Comparison of ENCODE assay signal across 15 cellular contexts in the genomic region with DNA sequence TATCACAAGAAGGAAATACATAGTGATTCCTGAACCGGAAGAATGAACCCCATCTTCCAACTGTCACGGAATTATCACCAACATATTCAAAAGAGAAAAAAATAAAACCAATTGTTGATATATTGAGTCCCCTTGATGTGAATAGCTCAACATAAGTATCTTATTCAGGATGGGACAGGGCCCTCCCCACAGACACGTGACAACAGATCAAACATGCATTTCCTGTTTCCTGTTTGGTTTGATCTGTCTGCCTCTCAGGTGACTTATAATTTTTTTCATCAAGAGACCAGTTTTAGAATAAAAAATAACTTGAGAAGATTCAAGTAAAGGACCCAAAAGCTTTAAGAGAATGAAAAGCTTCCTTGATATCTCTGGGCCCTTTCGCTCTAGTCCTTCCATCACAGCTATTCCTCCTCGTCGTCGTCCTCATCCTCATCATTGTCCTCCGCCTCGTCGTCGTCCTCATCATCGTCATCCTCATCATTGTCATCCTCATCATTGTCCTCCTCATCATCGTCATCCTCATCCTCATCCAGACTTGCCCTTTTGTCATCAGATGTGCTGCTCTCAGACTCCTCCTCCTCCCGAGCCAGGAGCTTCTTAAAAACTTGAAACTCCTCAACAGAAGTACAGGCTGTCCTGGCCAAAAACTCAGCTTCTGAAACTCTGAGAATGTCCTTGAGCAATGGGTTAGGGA. TPM values are rescaled to one million over a fixed set of nuclear protein-coding genes. Genes with fewer than 3 reads are reported as not detected.
DNase-seq lines count a peak whose midpoint lies in the region; ATAC-seq and TF ChIP-seq lines count a peak whose summit lies in the region.
"Had no signal": no experiment of that assay in that cellular context is flagged by ENCODE, and none has a peak within 500 bp of the region (broad histone marks: within the 10 kb centered on the region; RNA-seq: fewer than 3 reads in every experiment).

No MANE protein-coding gene starts in this region.

- no peaks in the 10 kb centered on the region for H3K27me3 ChIP-seq in spleen (replicated peaks in 1 of 7)
- H3K27me3 ChIP-seq in tibial nerve: no peaks in the 10 kb centered on the region

- intact Hi-C loops in activated CD4-positive, alpha-beta T cell treated with anti-CD3 and anti-CD28 coated beads for 36 hours (cut with DNase I, micrococcal nuclease): no loop called here
- intact Hi-C loops in spleen (cut with DNase I; ENCODE audit: low total_unique reads): no loop called here

- H3K27ac ChIP-seq in spleen (peak overlapping the region in 7 of 8 donors; percentile 16 to 52 (median 32)), tibial nerve (no peak overlapping the region), substantia nigra (ENCODE audit: low read depth, low read length, poor library complexity, severe bottlenecking) (no peak overlapping the region)
- H3K27ac ChIP-seq: psoas muscle, thoracic aorta had no signal

- H3K4me1 ChIP-seq in spleen: peaks cover 20 to 82% (median 55%) of the 10 kb centered on the region in 6 donors
- peaks cover 0 to 33% (median 2%) of the 10 kb centered on the region in 4 donors for H3K4me1 ChIP-seq in tibial nerve

- no peaks in the 10 kb centered on the region for H3K9me3 Mint-ChIP-seq in activated CD4-positive, alpha-beta T cell treated with anti-CD3 and anti-CD28 coated beads for 36 hours (ENCODE audit: low read depth)
- no peaks in the 10 kb centered on the region for H3K9me3 Mint-ChIP-seq in activated naive CD8-positive, alpha-beta T cell (ENCODE audit: low read depth)

- 79 to 84% (median 81%) methylated on average over 14 of the region's 14 CpGs for WGBS in spleen, 5 donors
- WGBS in tibial nerve, 2 donors: 83 to 88% methylated on average over 14 of the region's 14 CpGs

- H3K4me3 ChIP-seq in spleen: no peak overlapping the region
- H3K4me3 ChIP-seq in tibial nerve: no peak overlapping the region
- H3K4me3 ChIP-seq: psoas muscle, thoracic aorta had no signal

- H3K27ac Mint-ChIP-seq in activated CD4-positive, alpha-beta T cell treated with anti-CD3 and anti-CD28 coated beads for 36 hours: peak overlapping the region; percentile 85
- peak overlapping the region; percentile 92 for H3K27ac Mint-ChIP-seq in activated naive CD8-positive, alpha-beta T cell

- no peaks in the 10 kb centered on the region for H3K27me3 Mint-ChIP-seq in activated CD4-positive, alpha-beta T cell treated with anti-CD3 and anti-CD28 coated beads for 36 hours
- H3K27me3 Mint-ChIP-seq in activated naive CD8-positive, alpha-beta T cell: no peaks in the 10 kb centered on the region

- TF ChIP-seq CTCF in spleen (IDR thresholded peaks at IDR 0.05 in 8 of 11, conservative IDR thresholded peaks at IDR 0.05 in 3 of 11) (no peak), tibial nerve (IDR thresholded peaks at IDR 0.05) (no peak)

- peak; percentile 42 for DNase-seq in activated CD4-positive, alpha-beta T cell treated with anti-CD3 and anti-CD28 coated beads for 36 hours
- DNase-seq in activated CD4-positive, alpha-beta T cell treated with anti-CD3 and anti-CD28 coated beads for 48 hours: no peak
- peak in 3 of 5 experiments; percentile 58 to 80 (median 64) for DNase-seq in T-helper 2 cell
- no peak for DNase-seq in spleen
- no peak for DNase-seq in GM19240 (ENCODE audit: insufficient read length, low spot score)
- no peak for DNase-seq in tibial nerve (ENCODE audit: low spot score in 2 of 2)
- DNase-seq in substantia nigra (lab: John Stamatoyannopoulos, UW): no peak
- DNase-seq: caudate nucleus, NCI-H146, NCI-H748 treated with DMSO at 0.1 percent for 48 hours, psoas muscle had no signal

- POLR2A ChIA-PET in activated CD4-positive, alpha-beta T cell treated with anti-CD3 and anti-CD28 coated beads for 36 hours (lab: Charles Lee): interaction anchor here (0.7 kb wide), 1 partner anchor 296 kb away, joined by 3 read pairs; no protein-coding TSS in a partner anchor

- H3K4me3 Mint-ChIP-seq in activated CD4-positive, alpha-beta T cell treated with anti-CD3 and anti-CD28 coated beads for 36 hours: no peak overlapping the region
- H3K4me3 Mint-ChIP-seq in activated naive CD8-positive, alpha-beta T cell: peak overlapping the region; percentile 69

- TF ChIP-seq POLR2A in spleen (IDR thresholded peaks at IDR 0.05): no peak
- no peak for TF ChIP-seq POLR2A in tibial nerve (IDR thresholded peaks at IDR 0.05)

- peaks cover 62% of the 10 kb centered on the region for H3K36me3 Mint-ChIP-seq in activated CD4-positive, alpha-beta T cell treated with anti-CD3 and anti-CD28 coated beads for 36 hours (ENCODE audit: low read depth)
- peaks cover 24% of the 10 kb centered on the region for H3K36me3 Mint-ChIP-seq in activated naive CD8-positive, alpha-beta T cell

- TF ChIP-seq EP300 in tibial nerve (IDR thresholded peaks at IDR 0.05): no peak

- H3K36me3 ChIP-seq in spleen (peaks cover 0 to 99% (median 77%) of the 10 kb centered on the region in 6 donors), tibial nerve (peaks cover 0 to 91% (median 3%) of the 10 kb centered on the region in 3 donors)

- peaks cover 61% of the 10 kb centered on the region for H3K4me1 Mint-ChIP-seq in activated CD4-positive, alpha-beta T cell treated with anti-CD3 and anti-CD28 coated beads for 36 hours
- peaks cover 80% of the 10 kb centered on the region for H3K4me1 Mint-ChIP-seq in activated naive CD8-positive, alpha-beta T cell (ENCODE audit: low read depth)

- H3K9me3 ChIP-seq in spleen: no peaks in the 10 kb centered on the region
- no peaks in the 10 kb centered on the region for H3K9me3 ChIP-seq in tibial nerve
- H3K9me3 ChIP-seq: psoas muscle, thoracic aorta had no signal

- ATAC-seq in activated CD4-positive, alpha-beta T cell treated with anti-CD3 and anti-CD28 coated beads for 36 hours: peak; percentile 61
- ATAC-seq: HCT116, psoas muscle, SK-N-SH treated with all-trans-retinoic acid at 6 μM for 48 hours had no signal

- CTCF ChIA-PET in activated CD4-positive, alpha-beta T cell treated with anti-CD3 and anti-CD28 coated beads for 36 hours (lab: Charles Lee): interaction anchor here (0.7 to 4.7 kb wide), 3 partner anchors 17 to 718 kb away, joined by 3 to 18 read pairs (median 6); no protein-coding TSS in a partner anchor

RNA-seq across cellular contexts. Expression of a gene that starts 6.3 kb away (rescaled TPM):
- 10 to 100 TPM; 34.4 to 34.5 TPM for total RNA-seq in activated CD4-positive, alpha-beta T cell treated with anti-CD3 and anti-CD28 coated beads for 36 hours
- total RNA-seq in spleen (10 to 100 TPM; 38.4 to 74.0 (median 51.1) TPM), tibial nerve (10 to 100 TPM; 28.9 to 60.5 (median 38.9) TPM)
- 10 to 100 TPM; 28.4 to 33.7 (median 30.6) TPM for polyA plus RNA-seq in spleen

RNA-seq across cellular contexts. Expression of a gene that starts 53.5 kb away (rescaled TPM):
- total RNA-seq in activated CD4-positive, alpha-beta T cell treated with anti-CD3 and anti-CD28 coated beads for 36 hours: 10 to 100 TPM; 62.9 to 88.1 TPM
- total RNA-seq in spleen (10 to 100 TPM; 10.4 to 35.6 (median 20.8) TPM), tibial nerve (1 to 10 TPM; 4.1 to 8.1 (median 5.9) TPM)
- polyA plus RNA-seq in spleen: 10 to 100 TPM in 2 of 3 donors, 1 to 10 TPM in 1; 8.0 to 11.8 (median 10.6) TPM

RNA-seq across cellular contexts. Expression of a gene that starts 54.5 kb away (rescaled TPM):
- 100 to 1,000 TPM; 104 to 129 TPM for total RNA-seq in activated CD4-positive, alpha-beta T cell treated with anti-CD3 and anti-CD28 coated beads for 36 hours
- 10 to 100 TPM; 36.1 to 89.3 (median 49.8) TPM for total RNA-seq in spleen
- 10 to 100 TPM; 37.3 to 56.5 (median 47.9) TPM for polyA plus RNA-seq in spleen
- total RNA-seq in tibial nerve: 10 to 100 TPM; 29.5 to 53.8 (median 38.1) TPM

Comparison
In these comparisons a context has a peak if more than half of its experiments do, and no peak if none do; other contexts are left out.
1. DNase-seq: peak in activated CD4-positive, alpha-beta T cell treated with anti-CD3 and anti-CD28 coated beads for 36 hours (single experiment) and T-helper 2 cell (3 of 5); none in activated CD4-positive, alpha-beta T cell treated with anti-CD3 and anti-CD28 coated beads for 48 hours (single experiment), spleen (single experiment), GM19240 (single experiment), tibial nerve (0 of 2) and substantia nigra (0 of 49).
2. H3K27ac ChIP-seq: peak in spleen (7 of 8); none in tibial nerve (0 of 4) and substantia nigra (single experiment).